In genomic region chr15:73139416-73140082, GRCh38 we compare ENCODE assay signal across 20 cellular contexts.
DNase-seq lines count a peak whose midpoint lies in the region; ATAC-seq and TF ChIP-seq lines count a peak whose summit lies in the region.
"Had no signal": no experiment of that assay in that cellular context is flagged by ENCODE, and none has a peak within 500 bp of the region (broad histone marks: within the 10 kb centered on the region; RNA-seq: fewer than 3 reads in every experiment).

No MANE protein-coding gene starts in this region.

- H3F3A ChIP-seq in smooth muscle cell (ENCODE audit: low read depth), result peaks cover 5% of the 10 kb centered on the region

- POLR2A ChIA-PET in OCI-LY7 (lab: Charles Lee), result interaction anchor here (0.6 kb wide), 1 partner anchor 374 kb away, joined by 5 read pairs; no protein-coding TSS in a partner anchor

- no peak overlapping the region for H2AFZ ChIP-seq in smooth muscle cell (ENCODE audit: low read depth)
- no peak overlapping the region for H2AFZ ChIP-seq in OCI-LY7 (ENCODE audit: low read length)

- no peak overlapping the region for H3K4me3 Mint-ChIP-seq in T-helper 17 cell
- H3K4me3 Mint-ChIP-seq in activated naive CD8-positive, alpha-beta T cell treated with anti-CD3 and anti-CD28 coated beads for 36 hours, result no peak overlapping the region

- peak overlapping the region; percentile 5 for H3K27ac ChIP-seq in smooth muscle cell (ENCODE audit: low read depth)
- no peak overlapping the region for H3K27ac ChIP-seq in OCI-LY7 (ENCODE audit: low read depth, low read length, poor library complexity, severe bottlenecking)
- H3K27ac ChIP-seq: KMS-11 had no signal

- no peaks in the 10 kb centered on the region for H3K36me3 ChIP-seq in smooth muscle cell (ENCODE audit: low read depth)
- no peaks in the 10 kb centered on the region for H3K36me3 ChIP-seq in OCI-LY7 (ENCODE audit: insufficient read depth, low read length)
- H3K36me3 ChIP-seq: BE2C had no signal

- H3K4me1 ChIP-seq in smooth muscle cell (ENCODE audit: low read depth) (no peaks in the 10 kb centered on the region), OCI-LY7 (ENCODE audit: insufficient read depth, low read length, poor library complexity, severe bottlenecking) (no peaks in the 10 kb centered on the region)
- H3K4me1 ChIP-seq: BE2C had no signal

- WGBS in smooth muscle cell (ENCODE audit: low lambda C conversion rate), result 55% methylated on average over 3 of the region's 3 CpGs

- DNase-seq in AG10803 (ENCODE audit: low read depth), result peak; percentile 2
- DNase-seq in T-helper 17 cell, result no peak
- DNase-seq in fibroblast of pulmonary artery (ENCODE audit: low read depth), result peak; percentile 29
- DNase-seq in smooth muscle cell (lab: John Stamatoyannopoulos, UW; ENCODE audit: unreplicated experiment), result no peak
- DNase-seq in OCI-LY7 (ENCODE audit: low spot score), result no peak
- DNase-seq in Right ventricle myocardium inferior (ENCODE audit: missing footprints), result no peak
- no peak for DNase-seq in activated naive CD8-positive, alpha-beta T cell treated with anti-CD3 and anti-CD28 coated beads for 36 hours
- DNase-seq: BE2C; EL; GF-D8; GOT3; NCI-H1092 treated with DMSO at 0.1 percent for 48 hours; NCI-H1436 treated with DMSO at 0.1 percent for 48 hours; NCI-H1930; NCI-H510A; NCI-H748 treated with DMSO at 0.1 percent for 48 hours; NK-92 treated with Interleukin-12 subunit alpha and Interleukin-12 subunit beta, amount 100 ng/mL, for 24 hours had no signal

- H3K9me3 Mint-ChIP-seq in activated naive CD8-positive, alpha-beta T cell treated with anti-CD3 and anti-CD28 coated beads for 36 hours, result no peaks in the 10 kb centered on the region

- H4K20me1 ChIP-seq in smooth muscle cell (ENCODE audit: low read depth), result no peaks in the 10 kb centered on the region
- no peaks in the 10 kb centered on the region for H4K20me1 ChIP-seq in OCI-LY7 (ENCODE audit: insufficient read depth, low read length)

- no peaks in the 10 kb centered on the region for H3K9me3 ChIP-seq in T-helper 17 cell (ENCODE audit: control insufficient read depth, low read length, poor library complexity, severe bottlenecking)
- no peaks in the 10 kb centered on the region for H3K9me3 ChIP-seq in smooth muscle cell (replicated peaks; ENCODE audit: low read depth)
- no peaks in the 10 kb centered on the region for H3K9me3 ChIP-seq in OCI-LY7 (ENCODE audit: low read length)
- H3K9me3 ChIP-seq: BE2C had no signal

- intact Hi-C loops in OCI-LY7 (cut with micrococcal nuclease; ENCODE audit: unreplicated experiment), result no loop called here
- intact Hi-C loops in Right ventricle myocardium inferior (cut with DNase I), result no loop called here

- no peak overlapping the region for H3K4me3 ChIP-seq in AG10803 (ENCODE audit: low read length)
- no peak overlapping the region for H3K4me3 ChIP-seq in fibroblast of pulmonary artery (replicated peaks; ENCODE audit: low read depth, low read length)
- no peak overlapping the region for H3K4me3 ChIP-seq in smooth muscle cell
- no peak overlapping the region for H3K4me3 ChIP-seq in OCI-LY7 (ENCODE audit: low read depth, low read length, poor library complexity, severe bottlenecking)

- peaks cover 8% of the 10 kb centered on the region for H3K36me3 Mint-ChIP-seq in T-helper 17 cell (ENCODE audit: low read depth)
- peaks cover 9% of the 10 kb centered on the region for H3K36me3 Mint-ChIP-seq in activated naive CD8-positive, alpha-beta T cell treated with anti-CD3 and anti-CD28 coated beads for 36 hours

- H3K27me3 ChIP-seq in smooth muscle cell (ENCODE audit: low read depth), result no peaks in the 10 kb centered on the region

- peaks cover 39% of the 10 kb centered on the region for H3K4me1 Mint-ChIP-seq in T-helper 17 cell
- H3K4me1 Mint-ChIP-seq in activated naive CD8-positive, alpha-beta T cell treated with anti-CD3 and anti-CD28 coated beads for 36 hours, result peaks cover 22% of the 10 kb centered on the region

- CTCF ChIA-PET in OCI-LY7 (lab: Charles Lee; ENCODE audit: unreplicated experiment), result no interaction called here

- H3K79me2 ChIP-seq in smooth muscle cell (ENCODE audit: low read depth) (no peaks in the 10 kb centered on the region), OCI-LY7 (ENCODE audit: insufficient read depth, low read depth, low read length) (no peaks in the 10 kb centered on the region)

- no peak overlapping the region for H3K4me2 ChIP-seq in smooth muscle cell
- H3K4me2 ChIP-seq in OCI-LY7 (ENCODE audit: low read length), result no peak overlapping the region
- H3K4me2 ChIP-seq: KMS-11 had no signal

- no peaks in the 10 kb centered on the region for H3K9me2 ChIP-seq in OCI-LY7 (ENCODE audit: insufficient read depth, low read length)

- ATAC-seq in T-helper 17 cell (no peak), Right ventricle myocardium inferior (no peak)
- ATAC-seq: HCT116, Panc1 had no signal

- peak overlapping the region; percentile 97 for H3K27ac Mint-ChIP-seq in T-helper 17 cell
- H3K27ac Mint-ChIP-seq in activated naive CD8-positive, alpha-beta T cell treated with anti-CD3 and anti-CD28 coated beads for 36 hours, result no peak overlapping the region

- no peak overlapping the region for H3K9ac ChIP-seq in smooth muscle cell (ENCODE audit: low read depth)
- H3K9ac ChIP-seq: KMS-11 had no signal

- TF ChIP-seq CTCF in AG10803 (conservative IDR thresholded peaks at IDR 0.05; ENCODE audit: low read length), result no peak
- TF ChIP-seq CTCF in fibroblast of pulmonary artery (IDR thresholded peaks at IDR 0.05; ENCODE audit: low read length, missing control alignments), result no peak
- no peak for TF ChIP-seq CTCF in smooth muscle cell (IDR thresholded peaks at IDR 0.05; ENCODE audit: borderline replicate concordance, insufficient read depth, poor library complexity, severe bottlenecking)
- TF ChIP-seq CTCF in OCI-LY7 (conservative IDR thresholded peaks at IDR 0.05; ENCODE audit: low read length), result no peak

- no TSS peak for BruUV-seq in OCI-LY7 (replicated peaks; lab: Mats Ljungman, UMichigan)

- no peaks in the 10 kb centered on the region for H3K27me3 Mint-ChIP-seq in T-helper 17 cell
- H3K27me3 Mint-ChIP-seq in activated naive CD8-positive, alpha-beta T cell treated with anti-CD3 and anti-CD28 coated beads for 36 hours, result no peaks in the 10 kb centered on the region

Comparison
In these comparisons a context has a peak if more than half of its experiments do, and no peak if none do; other contexts are left out.
1. DNase-seq: peak in AG10803 (single experiment) and fibroblast of pulmonary artery (single experiment); none in T-helper 17 cell (0 of 3), smooth muscle cell (single experiment), OCI-LY7 (single experiment), Right ventricle myocardium inferior (single experiment) and activated naive CD8-positive, alpha-beta T cell treated with anti-CD3 and anti-CD28 coated beads for 36 hours (single experiment).